16 cellular contexts compared by ENCODE assay signal in genomic region chr1:41773842-41774241, GRCh38.
DNase-seq lines count a peak whose midpoint lies in the region; ATAC-seq and TF ChIP-seq lines count a peak whose summit lies in the region.
"Had no signal": no experiment of that assay in that cellular context is flagged by ENCODE, and none has a peak within 500 bp of the region (broad histone marks: within the 10 kb centered on the region; RNA-seq: fewer than 3 reads in every experiment).

No MANE protein-coding gene starts in this region.

- no TSS peak for BruUV-seq in PC-9 (replicated peaks; lab: Mats Ljungman, UMichigan)

- H4K8ac ChIP-seq in H9 (replicated peaks; ENCODE audit: insufficient read length, low read depth, low read length), result no peak overlapping the region
- H4K8ac ChIP-seq in mesenchymal stem cell (ENCODE audit: low read length), result no peak overlapping the region

- ATAC-seq in HG02763 (IDR thresholded peaks at IDR 0.05; ENCODE audit: unreplicated experiment), result no peak
- ATAC-seq: Panc1 had no signal

- H3K23me2 ChIP-seq in H9 (ENCODE audit: insufficient read length, low read depth, low read length, poor library complexity, severe bottlenecking), result no peaks in the 10 kb centered on the region

- H2AK5ac ChIP-seq in H9 (ENCODE audit: insufficient read length, low read length) (no peak overlapping the region), mesenchymal stem cell (ENCODE audit: low read length, severe bottlenecking) (no peak overlapping the region)

- H3K27ac Mint-ChIP-seq in H9, result no peak overlapping the region

- no peaks in the 10 kb centered on the region for H3K9me2 ChIP-seq in PC-9 (ENCODE audit: insufficient read depth)

- H3K9me3 Mint-ChIP-seq in H9, result no peaks in the 10 kb centered on the region
- H3K9me3 Mint-ChIP-seq: CD4-positive, CD25-positive, alpha-beta regulatory T cell had no signal

- no peak overlapping the region for H3K56ac ChIP-seq in H9 (ENCODE audit: insufficient read length, low read depth, low read length)

- H3K36me3 ChIP-seq in mesenchymal stem cell (ENCODE audit: control insufficient read depth in 1 of 2, insufficient read depth in 2 of 2, low read depth in 1 of 2, low read length in 2 of 2), result no peaks in the 10 kb centered on the region
- no peaks in the 10 kb centered on the region for H3K36me3 ChIP-seq in PC-9 (ENCODE audit: low read depth)

- no peaks in the 10 kb centered on the region for H4K20me1 ChIP-seq in H9 (ENCODE audit: control insufficient read depth, insufficient read depth, insufficient read length)
- no peaks in the 10 kb centered on the region for H4K20me1 ChIP-seq in PC-9 (ENCODE audit: insufficient read depth)

- H3K4me3 Mint-ChIP-seq in H9, result no peak overlapping the region
- H3K4me3 Mint-ChIP-seq: CD4-positive, CD25-positive, alpha-beta regulatory T cell had no signal

- intact Hi-C loops in PC-9 (cut with micrococcal nuclease; ENCODE audit: unreplicated experiment), result loop anchor here (5.0 kb wide), 1 partner anchor 102 kb away; no protein-coding TSS in a partner anchor

- H2BK5ac ChIP-seq in H9 (ENCODE audit: insufficient read length, low read length) (no peak overlapping the region), mesenchymal stem cell (ENCODE audit: low read depth, low read length, poor library complexity, severe bottlenecking) (no peak overlapping the region)

- no peak overlapping the region for H4K5ac ChIP-seq in H9 (ENCODE audit: insufficient read length, low read depth, low read length)

- H2BK120ac ChIP-seq in H9 (ENCODE audit: low read depth, low read length, poor library complexity, severe bottlenecking), result no peak overlapping the region
- no peak overlapping the region for H2BK120ac ChIP-seq in mesenchymal stem cell (ENCODE audit: low read depth, low read length)

- H2BK15ac ChIP-seq in H9 (ENCODE audit: low read depth, low read length) (no peak overlapping the region), mesenchymal stem cell (ENCODE audit: low read depth, poor library complexity, severe bottlenecking) (no peak overlapping the region)

- H3K79me2 ChIP-seq in H9 (ENCODE audit: insufficient read depth, low read length) (no peaks in the 10 kb centered on the region), PC-9 (ENCODE audit: low read depth) (no peaks in the 10 kb centered on the region)

- H3K23ac ChIP-seq in H9 (ENCODE audit: insufficient read length, low read depth, low read length) (no peak overlapping the region), mesenchymal stem cell (ENCODE audit: low read length in 2 of 2) (no peak overlapping the region)

- H3K27me3 ChIP-seq in H9 (ENCODE audit: insufficient read depth, low read length) (no peaks in the 10 kb centered on the region), mesenchymal stem cell (ENCODE audit: control insufficient read depth in 1 of 2, insufficient read depth in 1 of 2, low read length in 2 of 2) (peaks cover 0 to 7% of the 10 kb centered on the region in 2 experiments), PC-9 (ENCODE audit: insufficient read depth, low read depth) (no peaks in the 10 kb centered on the region)

- H3K9me3 ChIP-seq in H9 (ENCODE audit: control insufficient read depth, low read depth, low read length) (no peaks in the 10 kb centered on the region), mesenchymal stem cell (ENCODE audit: control insufficient read depth, low read length) (no peaks in the 10 kb centered on the region), PC-9 (ENCODE audit: insufficient read depth, low read depth) (no peaks in the 10 kb centered on the region)

- H3K4ac ChIP-seq in H9 (ENCODE audit: low read depth, low read length), result no peak overlapping the region
- H3K4ac ChIP-seq in mesenchymal stem cell (ENCODE audit: low read depth in 1 of 2, low read length in 2 of 2), result no peak overlapping the region

- no peak overlapping the region for H3K14ac ChIP-seq in H9 (ENCODE audit: insufficient read depth, low read length)
- H3K14ac ChIP-seq in mesenchymal stem cell (ENCODE audit: low read length in 2 of 2), result no peak overlapping the region

- POLR2A ChIA-PET in PC-9 (lab: Charles Lee; ENCODE audit: unreplicated experiment), result interaction anchor here (0.6 kb wide), 1 partner anchor 207 kb away, joined by 3 read pairs; no protein-coding TSS in a partner anchor

- H3K9ac ChIP-seq in H9 (ENCODE audit: extremely low read depth, insufficient read length, low read length) (no peak overlapping the region), mesenchymal stem cell (ENCODE audit: low read length) (peak overlapping the region; percentile 35)

- H3K4me3 ChIP-seq in mesenchymal stem cell (ENCODE audit: insufficient read depth in 1 of 2, low read depth in 1 of 2, low read length in 2 of 2), result no peak overlapping the region
- no peak overlapping the region for H3K4me3 ChIP-seq in PC-9

- no peak overlapping the region for H3K18ac ChIP-seq in H9 (ENCODE audit: insufficient read length, low read depth, low read length)
- H3K18ac ChIP-seq in mesenchymal stem cell (ENCODE audit: low read depth in 1 of 2, low read length in 2 of 2), result no peak overlapping the region

- no peaks in the 10 kb centered on the region for H3K4me1 ChIP-seq in H9 (ENCODE audit: insufficient read depth, low read length)
- peaks cover 12% of the 10 kb centered on the region for H3K4me1 ChIP-seq in mesenchymal stem cell (ENCODE audit: control insufficient read depth, insufficient read depth, low read depth, low read length)
- peaks cover 10% of the 10 kb centered on the region; the same call in 1 of the 2 replicates for H3K4me1 ChIP-seq in PC-9 (replicated peaks; ENCODE audit: insufficient read depth)

- no peak overlapping the region for H3K27ac ChIP-seq in H9 (ENCODE audit: insufficient read length, low read depth, low read length)
- H3K27ac ChIP-seq in mesenchymal stem cell (ENCODE audit: low read length, poor library complexity, severe bottlenecking), result no peak overlapping the region
- no peak overlapping the region for H3K27ac ChIP-seq in PC-9

- H3F3A ChIP-seq in PC-9 (ENCODE audit: insufficient read depth, low read depth), result peaks cover 12% of the 10 kb centered on the region

- H2BK20ac ChIP-seq in H9 (ENCODE audit: low read depth, low read length, poor library complexity, severe bottlenecking), result no peak overlapping the region

- no peak overlapping the region for H3T11ph ChIP-seq in H9 (ENCODE audit: low read length)

- H2BK12ac ChIP-seq in H9 (ENCODE audit: insufficient read length, low read depth, low read length) (no peak overlapping the region), mesenchymal stem cell (ENCODE audit: low read length in 2 of 2) (no peak overlapping the region)

- in situ Hi-C loops in G401 (cut with HindIII; ENCODE audit: low sequenced_read_pairs), result no loop called here

- H3K4me1 Mint-ChIP-seq in H9, result no peaks in the 10 kb centered on the region

- no peaks in the 10 kb centered on the region for H3K79me1 ChIP-seq in H9 (ENCODE audit: insufficient read depth, low read depth, low read length, poor library complexity, severe bottlenecking)
- H3K79me1 ChIP-seq in mesenchymal stem cell (replicated peaks; ENCODE audit: low read length, poor library complexity, severe bottlenecking), result peaks cover 9% of the 10 kb centered on the region

- H2AFZ ChIP-seq in H9 (ENCODE audit: low read length), result no peak overlapping the region
- no peak overlapping the region for H2AFZ ChIP-seq in mesenchymal stem cell (ENCODE audit: low read depth, low read length)
- H2AFZ ChIP-seq in PC-9, result no peak overlapping the region

- TF ChIP-seq CTCF in H9 (conservative IDR thresholded peaks at IDR 0.05) (no peak), PC-9 (conservative IDR thresholded peaks at IDR 0.05) (no peak)

- CTCF ChIA-PET in PC-9 (lab: Charles Lee), result no interaction called here

- no CpG with 5 or more reads among the region's 3 CpGs for WGBS in H9 (ENCODE audit: extremely low coverage, insufficient read length, low lambda C conversion rate)
- no CpG with 5 or more reads among the region's 3 CpGs for whole genome bisulfite sequencing in mesenchymal stem cell

- H3K27me3 Mint-ChIP-seq in H9 (ENCODE audit: low read depth), result no peaks in the 10 kb centered on the region; the same call in 1 of the 2 replicates
- H3K27me3 Mint-ChIP-seq: CD4-positive, CD25-positive, alpha-beta regulatory T cell had no signal

- peak; percentile 72 for DNase-seq in G401 (ENCODE audit: low spot score)
- peak; percentile 2 for DNase-seq in H9
- peak; percentile 70 for DNase-seq in cerebellar cortex (ENCODE audit: low spot score)
- no peak for DNase-seq in mesenchymal stem cell
- DNase-seq in activated T-cell treated with anti-CD3 and anti-CD28 coated beads, Interleukin-2, amount 50 U/mL, for 48 hours, result no peak
- no peak for DNase-seq in PC-9
- DNase-seq in activated naive CD4-positive, alpha-beta T cell treated with anti-CD3 and anti-CD28 coated beads, Interleukin-2, amount 50 U/mL, for 16 hours, result no peak
- DNase-seq: CD4-positive, CD25-positive, alpha-beta regulatory T cell; DMS79 treated with DMSO at 0.1 percent for 48 hours; KBM-7; NCI-H1105 treated with DMSO at 0.1 percent for 48 hours; NCI-H1694; NCI-H748 treated with DMSO at 0.1 percent for 48 hours; T-helper 1 cell had no signal

- H3K4me2 ChIP-seq in H9 (ENCODE audit: insufficient read depth, insufficient read length, low read length), result no peak overlapping the region
- no peak overlapping the region for H3K4me2 ChIP-seq in mesenchymal stem cell (ENCODE audit: low read length, poor library complexity, severe bottlenecking)
- no peak overlapping the region for H3K4me2 ChIP-seq in PC-9

- no peaks in the 10 kb centered on the region for H3K36me3 Mint-ChIP-seq in H9 (ENCODE audit: insufficient read depth in 1 of 3, low read depth in 3 of 3)

- H4K91ac ChIP-seq in H9 (ENCODE audit: insufficient read length, low read depth, low read length) (no peak overlapping the region), mesenchymal stem cell (ENCODE audit: low read length) (no peak overlapping the region)

Comparison
In these comparisons a context has a peak if more than half of its experiments do, and no peak if none do; other contexts are left out.
1. DNase-seq: peak in G401 (single experiment), H9 (single experiment) and cerebellar cortex (single experiment); none in mesenchymal stem cell (single experiment), activated T-cell treated with anti-CD3 and anti-CD28 coated beads, Interleukin-2, amount 50 U/mL, for 48 hours (0 of 2), PC-9 (0 of 2) and activated naive CD4-positive, alpha-beta T cell treated with anti-CD3 and anti-CD28 coated beads, Interleukin-2, amount 50 U/mL, for 16 hours (single experiment).